21 cellular contexts compared by ENCODE assay signal in genomic region chr2:217694296-217694695, GRCh38.
DNase-seq lines count a peak whose midpoint lies in the region; ATAC-seq and TF ChIP-seq lines count a peak whose summit lies in the region.
"Had no signal": no experiment of that assay in that cellular context is flagged by ENCODE, and none has a peak within 500 bp of the region (broad histone marks: within the 10 kb centered on the region; RNA-seq: fewer than 3 reads in every experiment).

No MANE protein-coding gene starts in this region.

- no TSS peak for BruUV-seq in MCF 10A (replicated peaks; lab: Mats Ljungman, UMichigan)

- TF ChIP-seq CTCF in breast epithelium (IDR thresholded peaks at IDR 0.05): no peak
- no peak for TF ChIP-seq CTCF in MCF 10A (IDR thresholded peaks at IDR 0.05; ENCODE audit: unreplicated experiment)
- no peak for TF ChIP-seq CTCF in fibroblast of lung (conservative IDR thresholded peaks at IDR 0.05 in 1 of 2, IDR thresholded peaks at IDR 0.05 in 1 of 2; ENCODE audit: low read depth in 1 of 2, low read length in 2 of 2)
- TF ChIP-seq CTCF in parathyroid adenoma (IDR thresholded peaks at IDR 0.05): no peak

- intact Hi-C loops in breast epithelium (cut with DNase I; ENCODE audit: low total_unique reads): no loop called here
- intact Hi-C loops in MCF 10A (cut with micrococcal nuclease): no loop called here

- no peak overlapping the region for H3K27ac Mint-ChIP-seq in MCF 10A (ENCODE audit: low read depth, unreplicated experiment)
- no peak overlapping the region for H3K27ac Mint-ChIP-seq in natural killer cell treated with Interleukin-12 subunit alpha and Interleukin-12 subunit beta and Interleukin-15 and Interleukin-18, amount 100 ng/mL, for 72 hours
- H3K27ac Mint-ChIP-seq: activated CD4-positive, alpha-beta T cell treated with anti-CD3 and anti-CD28 coated beads for 36 hours; activated T-cell treated with anti-CD3 and anti-CD28 coated beads, Interleukin-2, amount 50 U/mL, for 72 hours; nephron; T-cell had no signal

- H3K4me3 Mint-ChIP-seq in MCF 10A (ENCODE audit: unreplicated experiment): no peak overlapping the region
- no peak overlapping the region for H3K4me3 Mint-ChIP-seq in natural killer cell treated with Interleukin-12 subunit alpha and Interleukin-12 subunit beta and Interleukin-15 and Interleukin-18, amount 100 ng/mL, for 72 hours
- H3K4me3 Mint-ChIP-seq: activated CD4-positive, alpha-beta T cell treated with anti-CD3 and anti-CD28 coated beads for 36 hours; activated T-cell treated with anti-CD3 and anti-CD28 coated beads, Interleukin-2, amount 50 U/mL, for 72 hours; nephron; T-cell had no signal

- POLR2A ChIA-PET in MCF 10A (lab: Yijun Ruan, JAX): interaction anchor here (1.6 kb wide), 1 partner anchor 9 kb away, joined by 6 read pairs; no protein-coding TSS in a partner anchor

- H3K4me3 ChIP-seq in breast epithelium (no peak overlapping the region), fibroblast of lung (replicated peaks in 1 of 4; ENCODE audit: control extremely low read depth in 1 of 4, insufficient read depth in 1 of 4, low read depth in 3 of 4, low read length in 4 of 4) (no peak overlapping the region), parathyroid adenoma (ENCODE audit: low read depth, low read length) (no peak overlapping the region), H7 (ENCODE audit: insufficient read depth, low read depth, low read length) (no peak overlapping the region)
- H3K4me3 ChIP-seq: transverse colon had no signal

- H3K9me3 ChIP-seq in breast epithelium: no peaks in the 10 kb centered on the region
- H3K9me3 ChIP-seq in fibroblast of lung (ENCODE audit: control insufficient read depth, insufficient read depth, low read depth, low read length): no peaks in the 10 kb centered on the region
- no peaks in the 10 kb centered on the region for H3K9me3 ChIP-seq in parathyroid adenoma (ENCODE audit: control insufficient read depth, low read length)
- H3K9me3 ChIP-seq: transverse colon had no signal

- H3K4me2 ChIP-seq in fibroblast of lung (ENCODE audit: extremely low read depth, insufficient read depth, low read length) (peak overlapping the region; percentile 42), parathyroid adenoma (ENCODE audit: low read length) (no peak overlapping the region)

- no peaks in the 10 kb centered on the region for H3K36me3 Mint-ChIP-seq in MCF 10A (ENCODE audit: insufficient read depth, unreplicated experiment)
- no peaks in the 10 kb centered on the region for H3K36me3 Mint-ChIP-seq in natural killer cell treated with Interleukin-12 subunit alpha and Interleukin-12 subunit beta and Interleukin-15 and Interleukin-18, amount 100 ng/mL, for 72 hours

- CTCF ChIA-PET in MCF 10A (lab: Yijun Ruan, JAX): interaction anchor here (0.6 to 1.5 kb wide), 5 partner anchors 13 to 921 kb away, joined by 3 to 4 read pairs (median 3); no protein-coding TSS in a partner anchor

- H3K79me2 ChIP-seq in fibroblast of lung (ENCODE audit: control insufficient read depth, insufficient read depth, low read length) (no peaks in the 10 kb centered on the region), parathyroid adenoma (peaks cover 50% of the 10 kb centered on the region)

- H3K27me3 ChIP-seq in breast epithelium (no peaks in the 10 kb centered on the region), fibroblast of lung (ENCODE audit: control insufficient read depth, insufficient read depth, low read length) (no peaks in the 10 kb centered on the region), parathyroid adenoma (ENCODE audit: control insufficient read depth, insufficient read depth, low read length) (no peaks in the 10 kb centered on the region), H7 (ENCODE audit: control insufficient read depth, insufficient read depth, low read length) (no peaks in the 10 kb centered on the region; the same call in 1 of the 2 replicates)
- H3K27me3 ChIP-seq: transverse colon had no signal

- no peak for ATAC-seq in natural killer cell treated with Interleukin-12 subunit alpha and Interleukin-12 subunit beta and Interleukin-15 and Interleukin-18, amount 100 ng/mL, for 72 hours
- ATAC-seq: activated CD4-positive, alpha-beta T cell treated with anti-CD3 and anti-CD28 coated beads for 36 hours; activated T-cell treated with anti-CD3 and anti-CD28 coated beads, Interleukin-2, amount 50 U/mL, for 72 hours; Right ventricle myocardium inferior; T-cell had no signal

- TF ChIP-seq POLR2A in breast epithelium (IDR thresholded peaks at IDR 0.05) (no peak), erythroblast (IDR thresholded peaks at IDR 0.05; ENCODE audit: low read length) (no peak)

- H3K9ac ChIP-seq in fibroblast of lung (ENCODE audit: insufficient read depth, low read length) (no peak overlapping the region), parathyroid adenoma (no peak overlapping the region)

- H3K4me1 ChIP-seq in breast epithelium (no peaks in the 10 kb centered on the region), fibroblast of lung (ENCODE audit: control insufficient read depth, extremely low read depth, insufficient read depth, low read length) (peaks cover 21% of the 10 kb centered on the region), parathyroid adenoma (peaks cover 30% of the 10 kb centered on the region)
- H3K4me1 ChIP-seq: transverse colon had no signal

- H3K36me3 ChIP-seq in breast epithelium (no peaks in the 10 kb centered on the region), fibroblast of lung (ENCODE audit: control insufficient read depth, insufficient read depth, low read length) (no peaks in the 10 kb centered on the region), parathyroid adenoma (ENCODE audit: control insufficient read depth, insufficient read depth, low read length) (no peaks in the 10 kb centered on the region), H7 (replicated peaks; ENCODE audit: control insufficient read depth, insufficient read depth, low read length) (no peaks in the 10 kb centered on the region)
- H3K36me3 ChIP-seq: transverse colon had no signal

- H3K4me1 Mint-ChIP-seq in MCF 10A (ENCODE audit: insufficient read depth, unreplicated experiment): peaks cover 14% of the 10 kb centered on the region
- peaks cover 0 to 9% of the 10 kb centered on the region in 2 donors for H3K4me1 Mint-ChIP-seq in natural killer cell treated with Interleukin-12 subunit alpha and Interleukin-12 subunit beta and Interleukin-15 and Interleukin-18, amount 100 ng/mL, for 72 hours (ENCODE audit: low read depth in 2 of 2)
- H3K4me1 Mint-ChIP-seq: T-cell had no signal

- no peak overlapping the region for H2AFZ ChIP-seq in fibroblast of lung (ENCODE audit: low read length)
- peak overlapping the region; percentile 34 for H2AFZ ChIP-seq in parathyroid adenoma

- no peaks in the 10 kb centered on the region for H3K9me3 Mint-ChIP-seq in MCF 10A (ENCODE audit: unreplicated experiment)
- no peaks in the 10 kb centered on the region for H3K9me3 Mint-ChIP-seq in natural killer cell treated with Interleukin-12 subunit alpha and Interleukin-12 subunit beta and Interleukin-15 and Interleukin-18, amount 100 ng/mL, for 72 hours
- H3K9me3 Mint-ChIP-seq: activated T-cell treated with anti-CD3 and anti-CD28 coated beads, Interleukin-2, amount 50 U/mL, for 72 hours; T-cell had no signal

- no peaks in the 10 kb centered on the region for H3K27me3 Mint-ChIP-seq in MCF 10A (ENCODE audit: insufficient read depth, unreplicated experiment)
- H3K27me3 Mint-ChIP-seq in natural killer cell treated with Interleukin-12 subunit alpha and Interleukin-12 subunit beta and Interleukin-15 and Interleukin-18, amount 100 ng/mL, for 72 hours: peaks cover 1% of the 10 kb centered on the region in 2 donors
- H3K27me3 Mint-ChIP-seq: activated CD4-positive, alpha-beta T cell treated with anti-CD3 and anti-CD28 coated beads for 36 hours had no signal

- DNase-seq in breast epithelium (ENCODE audit: low spot score in 2 of 2) (no peak), MCF 10A (ENCODE audit: unreplicated experiment) (no peak), fibroblast of lung (ENCODE audit: low read depth in 2 of 2) (peak in 1 of 2 donors; percentile 36), H7 (no peak), erythroblast (lab: John Stamatoyannopoulos, UW) (no peak), SW480 (ENCODE audit: low spot score) (no peak)
- DNase-seq in natural killer cell treated with Interleukin-12 subunit alpha and Interleukin-12 subunit beta and Interleukin-15 and Interleukin-18, amount 100 ng/mL, for 72 hours (ENCODE audit: low spot score): no peak
- DNase-seq: 8988T; activated CD4-positive, alpha-beta T cell treated with anti-CD3 and anti-CD28 coated beads for 36 hours; activated naive CD4-positive, alpha-beta T cell treated with anti-CD3 and anti-CD28 coated beads, Interleukin-2, amount 50 U/mL, for 16 hours; activated T-cell treated with anti-CD3 and anti-CD28 coated beads, Interleukin-2, amount 50 U/mL, for 72 hours; COR-L47; NCI-H1417; NCI-H524; small intestine; stimulated activated naive CD4-positive, alpha-beta T cell; T-cell; transverse colon had no signal

- H3K27ac ChIP-seq in breast epithelium (peak overlapping the region; percentile 72 to 79), fibroblast of lung (ENCODE audit: insufficient read depth, low read length) (peak overlapping the region; percentile 58), parathyroid adenoma (peak overlapping the region; percentile 86)

- no peaks in the 10 kb centered on the region for H4K20me1 ChIP-seq in fibroblast of lung (ENCODE audit: control insufficient read depth, extremely low read depth, insufficient read depth, low read length)
